ENCODE assay signal across 20 cellular contexts in the genomic region with DNA sequence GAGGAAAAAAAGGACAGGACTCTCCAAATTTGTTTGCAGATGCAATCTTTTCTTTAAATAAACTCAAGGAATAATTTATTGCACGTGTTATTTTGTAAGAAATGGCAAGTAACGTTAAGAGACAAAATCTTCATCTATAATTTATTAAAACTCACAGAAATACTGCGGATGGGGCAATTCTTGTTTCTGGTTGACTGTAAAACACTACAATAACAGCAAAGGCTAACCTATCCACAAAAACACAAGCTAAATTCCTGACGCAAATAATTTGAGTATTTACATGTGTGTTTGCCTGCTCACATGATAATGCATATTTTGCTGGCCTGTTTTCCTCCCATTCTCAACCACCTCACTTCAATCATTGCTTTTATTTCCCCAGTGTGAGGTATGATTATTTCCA.
DNase-seq lines count a peak whose midpoint lies in the region; ATAC-seq and TF ChIP-seq lines count a peak whose summit lies in the region.
"Had no signal": no experiment of that assay in that cellular context is flagged by ENCODE, and none has a peak within 500 bp of the region (broad histone marks: within the 10 kb centered on the region; RNA-seq: fewer than 3 reads in every experiment).

No MANE protein-coding gene starts in this region.

- H3K4me3 ChIP-seq in duodenal mucosa (ENCODE audit: low read depth in 1 of 2, low read length in 2 of 2) (peak overlapping the region; percentile 50 to 80), muscle layer of duodenum (ENCODE audit: low read depth in 1 of 2, low read length in 2 of 2) (peak overlapping the region; percentile 24 to 70), suprapubic skin (peak overlapping the region; percentile 54), adrenal gland (no peak overlapping the region)
- H3K4me3 ChIP-seq: BLaER1, SJSA1 had no signal

- H3K9ac ChIP-seq in duodenal mucosa (ENCODE audit: low read depth in 1 of 2, low read length in 2 of 2) = no peak overlapping the region
- H3K9ac ChIP-seq: BLaER1 had no signal

- peaks cover 0 to 4% of the 10 kb centered on the region in 2 donors for H3K4me1 ChIP-seq in duodenal mucosa (ENCODE audit: control insufficient read depth in 1 of 2, insufficient read depth in 2 of 2, low read length in 2 of 2)
- no peaks in the 10 kb centered on the region for H3K4me1 ChIP-seq in muscle layer of duodenum (ENCODE audit: control insufficient read depth in 1 of 2, insufficient read depth in 2 of 2, low read length in 2 of 2)
- H3K4me1 ChIP-seq in suprapubic skin = peaks cover 16% of the 10 kb centered on the region
- H3K4me1 ChIP-seq in adrenal gland (replicated peaks in 1 of 2) = peaks cover 0 to 10% of the 10 kb centered on the region in 2 donors
- H3K4me1 ChIP-seq: BLaER1 had no signal

- no peak for TF ChIP-seq POLR2A in suprapubic skin (IDR thresholded peaks at IDR 0.05)
- TF ChIP-seq POLR2A in adrenal gland (IDR thresholded peaks at IDR 0.05) = no peak

- WGBS in suprapubic skin = 66% methylated on average over 4 of the region's 4 CpGs
- WGBS in adrenal gland, 4 donors = 71 to 84% (median 75%) methylated on average over 4 of the region's 4 CpGs

- H3K27ac ChIP-seq in duodenal mucosa (ENCODE audit: low read depth, low read length) (no peak overlapping the region), muscle layer of duodenum (ENCODE audit: low read length) (peak overlapping the region; percentile 85), suprapubic skin (no peak overlapping the region), adrenal gland (no peak overlapping the region)
- H3K27ac ChIP-seq: BLaER1, SJSA1 had no signal

- intact Hi-C loops in adrenal gland (cut with DNase I) = no loop called here

- TF ChIP-seq CTCF in suprapubic skin (IDR thresholded peaks at IDR 0.05) = no peak
- TF ChIP-seq CTCF in adrenal gland (IDR thresholded peaks at IDR 0.05) = no peak

- ATAC-seq in HG02623 (IDR thresholded peaks at IDR 0.05; ENCODE audit: unreplicated experiment) (no peak), HG03439 (IDR thresholded peaks at IDR 0.05; ENCODE audit: unreplicated experiment) (no peak)
- ATAC-seq: left lobe of liver; natural killer cell treated with Interleukin-12 subunit alpha and Interleukin-12 subunit beta and Interleukin-15 and Interleukin-18, amount 100 ng/mL, for 72 hours had no signal

- DNase-seq in suprapubic skin (ENCODE audit: low spot score in 2 of 2) = no peak
- DNase-seq in adrenal gland = no peak
- no peak for DNase-seq in central memory CD4-positive, alpha-beta T cell
- DNase-seq: activated CD4-positive, alpha-beta T cell treated with anti-CD3 and anti-CD28 coated beads for 4 hours; activated CD8-positive, alpha-beta memory T cell treated with anti-CD3 and anti-CD28 coated beads, Interleukin-2, amount 50 U/mL, for 48 hours; activated naive CD4-positive, alpha-beta T cell; DMS153; Kasumi-1; NCI-H1436; NCI-H446 treated with DMSO at 0.1 percent for 48 hours; stimulated activated CD4-positive, alpha-beta T cell treated with anti-CD3 and anti-CD28 coated beads, Interleukin-2, amount 100 ng/mL, for 48 hours had no signal

- no peak for TF ChIP-seq EP300 in suprapubic skin (IDR thresholded peaks at IDR 0.05)

- H3K9me3 ChIP-seq in duodenal mucosa (ENCODE audit: control insufficient read depth in 1 of 2, low read length in 2 of 2) (no peaks in the 10 kb centered on the region), muscle layer of duodenum (ENCODE audit: control insufficient read depth in 1 of 2, low read length in 2 of 2) (no peaks in the 10 kb centered on the region), suprapubic skin (no peaks in the 10 kb centered on the region), adrenal gland (replicated peaks in 1 of 3) (no peaks in the 10 kb centered on the region)
- H3K9me3 ChIP-seq: BLaER1, SJSA1 had no signal

- no peaks in the 10 kb centered on the region for H3K27me3 ChIP-seq in duodenal mucosa (ENCODE audit: control insufficient read depth in 1 of 2, insufficient read depth in 2 of 2, low read length in 2 of 2)
- H3K27me3 ChIP-seq in muscle layer of duodenum (ENCODE audit: low read depth, low read length) = no peaks in the 10 kb centered on the region
- H3K27me3 ChIP-seq in suprapubic skin = no peaks in the 10 kb centered on the region
- H3K27me3 ChIP-seq in adrenal gland = peaks cover 4% of the 10 kb centered on the region
- H3K27me3 ChIP-seq: SJSA1 had no signal

- H3K36me3 ChIP-seq in duodenal mucosa (ENCODE audit: control insufficient read depth in 1 of 2, insufficient read depth in 2 of 2, low read length in 2 of 2) (no peaks in the 10 kb centered on the region), muscle layer of duodenum (ENCODE audit: control insufficient read depth in 1 of 2, insufficient read depth in 2 of 2, low read length in 2 of 2) (no peaks in the 10 kb centered on the region), suprapubic skin (no peaks in the 10 kb centered on the region), adrenal gland (replicated peaks in 1 of 2) (no peaks in the 10 kb centered on the region)
- H3K36me3 ChIP-seq: BLaER1, SJSA1 had no signal

TF ChIP-seq in PFSK-1, 5 proteins besides CTCF, POLR2A, EP300 and RAD21:
- TF ChIP-seq SIN3A (IDR thresholded peaks at IDR 0.05; ENCODE audit: borderline replicate concordance, insufficient read depth, low read length) = peak; percentile 51; the same call in 1 of the 2 replicates
- TF ChIP-seq, protein P1, sequence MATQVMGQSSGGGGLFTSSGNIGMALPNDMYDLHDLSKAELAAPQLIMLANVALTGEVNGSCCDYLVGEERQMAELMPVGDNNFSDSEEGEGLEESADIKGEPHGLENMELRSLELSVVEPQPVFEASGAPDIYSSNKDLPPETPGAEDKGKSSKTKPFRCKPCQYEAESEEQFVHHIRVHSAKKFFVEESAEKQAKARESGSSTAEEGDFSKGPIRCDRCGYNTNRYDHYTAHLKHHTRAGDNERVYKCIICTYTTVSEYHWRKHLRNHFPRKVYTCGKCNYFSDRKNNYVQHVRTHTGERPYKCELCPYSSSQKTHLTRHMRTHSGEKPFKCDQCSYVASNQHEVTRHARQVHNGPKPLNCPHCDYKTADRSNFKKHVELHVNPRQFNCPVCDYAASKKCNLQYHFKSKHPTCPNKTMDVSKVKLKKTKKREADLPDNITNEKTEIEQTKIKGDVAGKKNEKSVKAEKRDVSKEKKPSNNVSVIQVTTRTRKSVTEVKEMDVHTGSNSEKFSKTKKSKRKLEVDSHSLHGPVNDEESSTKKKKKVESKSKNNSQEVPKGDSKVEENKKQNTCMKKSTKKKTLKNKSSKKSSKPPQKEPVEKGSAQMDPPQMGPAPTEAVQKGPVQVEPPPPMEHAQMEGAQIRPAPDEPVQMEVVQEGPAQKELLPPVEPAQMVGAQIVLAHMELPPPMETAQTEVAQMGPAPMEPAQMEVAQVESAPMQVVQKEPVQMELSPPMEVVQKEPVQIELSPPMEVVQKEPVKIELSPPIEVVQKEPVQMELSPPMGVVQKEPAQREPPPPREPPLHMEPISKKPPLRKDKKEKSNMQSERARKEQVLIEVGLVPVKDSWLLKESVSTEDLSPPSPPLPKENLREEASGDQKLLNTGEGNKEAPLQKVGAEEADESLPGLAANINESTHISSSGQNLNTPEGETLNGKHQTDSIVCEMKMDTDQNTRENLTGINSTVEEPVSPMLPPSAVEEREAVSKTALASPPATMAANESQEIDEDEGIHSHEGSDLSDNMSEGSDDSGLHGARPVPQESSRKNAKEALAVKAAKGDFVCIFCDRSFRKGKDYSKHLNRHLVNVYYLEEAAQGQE (IDR thresholded peaks at IDR 0.05; ENCODE audit: insufficient read depth in 1 of 2, low read depth in 2 of 2, low read length in 2 of 2) = no peak
- TF ChIP-seq TAF1 (IDR thresholded peaks at IDR 0.05; ENCODE audit: borderline replicate concordance, insufficient read depth, low read length) = no peak
- no peak for TF ChIP-seq POLR2AphosphoS5 (IDR thresholded peaks at IDR 0.05; ENCODE audit: low read depth, low read length)
- TF ChIP-seq FOXP2 (optimal IDR thresholded peaks at IDR 0.05; ENCODE audit: borderline replicate concordance, extremely low read depth, extremely low read length, insufficient read depth) = no peak

Comparison
In these comparisons a context has a peak if more than half of its experiments do, and no peak if none do; other contexts are left out.
1. H3K4me3 ChIP-seq: peak in duodenal mucosa (2 of 2), muscle layer of duodenum (2 of 2) and suprapubic skin (single experiment); none in adrenal gland (0 of 4).